In the genomic region with DNA sequence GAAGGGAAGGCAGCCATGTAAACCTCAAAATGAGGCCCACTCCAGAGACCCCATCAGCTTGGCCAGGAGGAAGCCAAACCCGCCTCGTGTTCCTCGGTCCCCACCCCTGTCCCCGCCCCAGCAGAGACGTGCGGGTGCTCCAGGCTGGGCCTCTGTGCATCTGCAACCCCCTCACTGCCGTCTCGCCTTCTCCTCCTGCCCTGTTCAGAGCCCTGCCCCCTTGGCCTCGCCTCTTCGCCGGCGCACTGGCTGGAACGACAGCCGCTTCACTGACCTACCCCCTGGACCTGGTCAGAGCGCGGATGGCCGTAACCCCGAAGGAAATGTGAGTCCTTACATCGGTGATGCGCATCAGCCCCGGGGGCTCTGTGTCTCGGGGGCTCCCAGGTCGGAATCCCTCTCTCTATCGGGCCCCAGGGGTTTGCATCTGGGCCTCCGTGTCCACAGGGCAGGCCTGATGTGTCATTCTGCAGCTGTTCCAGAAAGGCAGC, we compare ENCODE assay signal across 11 cellular contexts. TPM values are rescaled to one million over a fixed set of nuclear protein-coding genes. Genes with fewer than 3 reads are reported as not detected.
DNase-seq lines count a peak whose midpoint lies in the region; ATAC-seq and TF ChIP-seq lines count a peak whose summit lies in the region.
"Had no signal": no experiment of that assay in that cellular context is flagged by ENCODE, and none has a peak within 500 bp of the region (broad histone marks: within the 10 kb centered on the region; RNA-seq: fewer than 3 reads in every experiment).

No MANE protein-coding gene starts in this region.

- H3K36me3 ChIP-seq in BLaER1 treated with 17β-estradiol and CSF1 and Interleukin-3, amounts not matched to agents 10 nM and 100 nM = peaks cover 0 to 22% (median 7%) of the 10 kb centered on the region in 11 experiments; a peak in 8 of 22 replicates
- H3K36me3 ChIP-seq in ascending aorta (peaks cover 4 to 6% of the 10 kb centered on the region in 2 donors), heart left ventricle (peaks cover 0 to 14% (median 4%) of the 10 kb centered on the region in 9 donors)

- WGBS in heart left ventricle, 4 donors = 53 to 68% (median 62%) methylated on average over 17 to 25 of the region's 25 CpGs

- H3K4me2 ChIP-seq in BLaER1 treated with 17β-estradiol and CSF1 and Interleukin-3, amounts not matched to agents 10 nM and 100 nM = peak overlapping the region; percentile 80 to 93 (median 89)

- DNase-seq in ascending aorta (ENCODE audit: low spot score in 2 of 2) (no peak), heart left ventricle (peak in 2 of 5 donors; percentile 43 to 47), omental fat pad (ENCODE audit: low spot score) (no peak), SW480 (ENCODE audit: low spot score) (no peak), G401 (ENCODE audit: low spot score) (no peak), NCI-H748 treated with DMSO at 0.1 percent for 48 hours (lab: John Stamatoyannopoulos, UW) (no peak)
- no peak for DNase-seq in activated CD8-positive, alpha-beta memory T cell treated with anti-CD3 and anti-CD28 coated beads for 24 hours
- DNase-seq: T-helper 1 cell had no signal

- intact Hi-C loops in ascending aorta (cut with DNase I) (no loop called here), heart left ventricle (cut with DNase I) (loop anchor here in 1 of 10 donors (5.0 kb wide), 1 partner anchor 44 kb away; a partner anchor contains a TSS)

- H3K27ac ChIP-seq in BLaER1 treated with 17β-estradiol and CSF1 and Interleukin-3, amounts not matched to agents 10 nM and 100 nM = peak overlapping the region in 10 of 11 experiments; percentile 36 to 80 (median 75); a peak in 18 of 22 replicates
- no peak overlapping the region for H3K27ac ChIP-seq in ascending aorta
- no peak overlapping the region for H3K27ac ChIP-seq in heart left ventricle
- H3K27ac ChIP-seq: testis had no signal

- no peaks in the 10 kb centered on the region for H3K9me3 ChIP-seq in BLaER1 treated with 17β-estradiol and CSF1 and Interleukin-3, amounts not matched to agents 10 nM and 100 nM (replicated peaks in 1 of 11)
- H3K9me3 ChIP-seq in ascending aorta = no peaks in the 10 kb centered on the region
- no peaks in the 10 kb centered on the region for H3K9me3 ChIP-seq in heart left ventricle
- H3K9me3 ChIP-seq: testis had no signal

- peak overlapping the region; percentile 53 to 76 (median 71) for H3K9ac ChIP-seq in BLaER1 treated with 17β-estradiol and CSF1 and Interleukin-3, amounts not matched to agents 10 nM and 100 nM

- no peak for TF ChIP-seq POLR2A in heart left ventricle (IDR thresholded peaks at IDR 0.05)

- peak in 3 of 4 donors; percentile 8 to 49 (median 22) for ATAC-seq in heart left ventricle
- ATAC-seq in omental fat pad (ENCODE audit: low FRiP score) = peak; percentile 47
- ATAC-seq: activated T-helper 17 cell treated with anti-CD3 and anti-CD28 coated beads, Interleukin-2, amount 50 U/mL, for 72 hours had no signal

- H3K4me1 ChIP-seq in BLaER1 treated with 17β-estradiol and CSF1 and Interleukin-3, amounts not matched to agents 10 nM and 100 nM = peaks cover 11 to 52% (median 36%) of the 10 kb centered on the region in 10 experiments; a peak in 19 of 20 replicates
- H3K4me1 ChIP-seq in ascending aorta (peaks cover 0 to 6% of the 10 kb centered on the region in 2 donors), heart left ventricle (peaks cover 0 to 17% (median 5%) of the 10 kb centered on the region in 12 donors)

- no peak for TF ChIP-seq CTCF in ascending aorta (IDR thresholded peaks at IDR 0.05)
- no peak for TF ChIP-seq CTCF in heart left ventricle (IDR thresholded peaks at IDR 0.05)
- TF ChIP-seq CTCF in omental fat pad (IDR thresholded peaks at IDR 0.05) = no peak

- in situ Hi-C loops in G401 (cut with HindIII; ENCODE audit: low sequenced_read_pairs) = no loop called here

- peaks cover 0 to 9% (median under 1%) of the 10 kb centered on the region in 11 experiments; a peak in 7 of 22 replicates for H4K20me1 ChIP-seq in BLaER1 treated with 17β-estradiol and CSF1 and Interleukin-3, amounts not matched to agents 10 nM and 100 nM

- H3K4me3 ChIP-seq in BLaER1 treated with 17β-estradiol and CSF1 and Interleukin-3, amounts not matched to agents 10 nM and 100 nM = peak overlapping the region; percentile 41 to 70 (median 57)
- H3K4me3 ChIP-seq in ascending aorta (peak overlapping the region; percentile 26 to 46), heart left ventricle (peak overlapping the region in 9 of 12 donors; percentile 30 to 55 (median 41))

- H3K27me3 ChIP-seq in BLaER1 treated with 17β-estradiol and CSF1 and Interleukin-3, amounts not matched to agents 10 nM and 100 nM = peaks cover 0 to 10% (median 0%) of the 10 kb centered on the region in 11 experiments; a peak in 3 of 22 replicates
- H3K27me3 ChIP-seq in ascending aorta (no peaks in the 10 kb centered on the region), heart left ventricle (no peaks in the 10 kb centered on the region)
- H3K27me3 ChIP-seq: testis had no signal

RNA-seq across cellular contexts. Expression of a gene that starts 32.2 kb away (rescaled TPM):
- 14.5 TPM for total RNA-seq in ascending aorta
- 10 to 100 TPM; 12.3 to 29.7 (median 20.8) TPM for total RNA-seq in heart left ventricle
- 10 to 100 TPM; 22.1 to 26.1 TPM for polyA plus RNA-seq in heart left ventricle
- total RNA-seq in omental fat pad = 10 to 100 TPM; 12.0 to 16.8 (median 15.8) TPM
- total RNA-seq in G401 (2014; rRNA removed; shearing (Covaris generic)) = 58.0 and 60.2 TPM in 2 replicates

RNA-seq across cellular contexts. Expression of a gene that starts 42.3 kb away (rescaled TPM):
- total RNA-seq in ascending aorta = 8.9 TPM
- 10 to 100 TPM; 15.7 to 28.0 (median 17.9) TPM for total RNA-seq in heart left ventricle
- 10 to 100 TPM; 15.6 to 21.1 TPM for polyA plus RNA-seq in heart left ventricle
- total RNA-seq in omental fat pad = 1 to 10 TPM; 4.7 to 9.9 (median 7.4) TPM
- 2.3 and 3.0 TPM in 2 replicates for total RNA-seq in G401 (2014; rRNA removed; shearing (Covaris generic))

Comparison
In these comparisons a context has a peak if more than half of its experiments do, and no peak if none do; other contexts are left out.
1. H3K27ac ChIP-seq: peak in BLaER1 treated with 17β-estradiol and CSF1 and Interleukin-3, amounts not matched to agents 10 nM and 100 nM (10 of 11); none in ascending aorta (0 of 2) and heart left ventricle (0 of 12).
2. Peak in every context shown above with its lines, with median percentiles within 50 percentile points of each other: H3K4me3 ChIP-seq.